Comparison of ENCODE assay signal across 9 cellular contexts in the genomic region with DNA sequence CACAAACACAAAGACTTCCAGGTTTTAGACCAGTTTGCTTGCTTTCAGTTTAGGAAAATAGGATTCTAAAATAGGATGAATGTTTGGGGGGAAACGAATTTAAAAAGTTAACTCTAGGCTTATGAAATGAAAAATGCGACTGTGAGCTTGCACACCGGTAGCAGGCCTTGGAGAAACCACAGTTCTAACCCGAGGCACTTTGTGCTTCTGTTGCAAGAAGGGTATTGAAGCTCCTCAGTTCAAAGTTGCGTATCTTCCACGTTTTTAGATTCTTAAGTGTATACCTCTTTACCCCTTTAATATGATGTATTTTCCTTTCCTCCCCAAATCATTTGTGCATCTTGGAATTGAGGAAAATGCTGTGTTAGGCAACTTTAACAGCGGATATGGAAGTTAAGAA. TPM values are rescaled to one million over a fixed set of nuclear protein-coding genes. Genes with fewer than 3 reads are reported as not detected.
A peak's percentile ranks its signal among the peaks of the same experiment; 100 is the strongest.
DNase-seq lines count a peak whose midpoint lies in the region; ATAC-seq and TF ChIP-seq lines count a peak whose summit lies in the region.
"Had no signal": no experiment of that assay in that cellular context is flagged by ENCODE, and none has a peak within 500 bp of the region (broad histone marks: within the 10 kb centered on the region; RNA-seq: fewer than 3 reads in every experiment).

No MANE protein-coding gene starts in this region.

- H3K27ac ChIP-seq in iPS-20b (ENCODE audit: low read length) (no peak overlapping the region), thoracic aorta (peak overlapping the region; percentile 7 to 51)
- H3K27ac ChIP-seq: neutrophil had no signal

- H3K4me1 ChIP-seq in iPS-20b (ENCODE audit: insufficient read depth, low read length) (peaks cover 17% of the 10 kb centered on the region), thoracic aorta (ENCODE audit: control insufficient read depth in 1 of 2, low read depth in 2 of 2) (peaks cover 21 to 67% of the 10 kb centered on the region in 2 donors)

- CTCF ChIA-PET in activated CD4-positive, alpha-beta T cell treated with anti-CD3 and anti-CD28 coated beads, Interleukin-2, amount 10 ng/mL, durations not matched to agents 7 days and 5 days (lab: Charles Lee): interaction anchor here (0.7 to 3.2 kb wide), 6 partner anchors 11 to 151 kb away, joined by 3 to 9 read pairs (median 4); no protein-coding TSS in a partner anchor
- CTCF ChIA-PET in activated CD4-positive, alpha-beta memory T cell treated with anti-CD3 and anti-CD28 coated beads for 36 hours (lab: Charles Lee): interaction anchor here (1.0 to 4.1 kb wide), 3 partner anchors 14 to 272 kb away, joined by 3 to 40 read pairs (median 4); no protein-coding TSS in a partner anchor

- peaks cover 23% of the 10 kb centered on the region for H3K36me3 ChIP-seq in iPS-20b (ENCODE audit: insufficient read depth, low read depth, low read length)
- H3K36me3 ChIP-seq in thoracic aorta: no peaks in the 10 kb centered on the region
- H3K36me3 ChIP-seq: neutrophil had no signal

- H3K27me3 ChIP-seq in iPS-20b (ENCODE audit: insufficient read depth, low read length): peaks cover 17% of the 10 kb centered on the region
- H3K27me3 ChIP-seq in thoracic aorta (replicated peaks; ENCODE audit: insufficient read depth): no peaks in the 10 kb centered on the region

- POLR2A ChIA-PET in activated CD4-positive, alpha-beta T cell treated with anti-CD3 and anti-CD28 coated beads, Interleukin-2, amount 10 ng/mL, durations not matched to agents 7 days and 5 days (lab: Charles Lee): interaction anchor here (1.5 kb wide), 1 partner anchor 126 kb away, joined by 4 read pairs; no protein-coding TSS in a partner anchor
- POLR2A ChIA-PET in activated CD4-positive, alpha-beta memory T cell treated with anti-CD3 and anti-CD28 coated beads for 36 hours (lab: Charles Lee): interaction anchor here (0.6 to 4.2 kb wide), 5 partner anchors 25 to 130 kb away, joined by 3 to 53 read pairs (median 8); no protein-coding TSS in a partner anchor

- H3K4me3 ChIP-seq in iPS-20b (ENCODE audit: low read length) (peak overlapping the region; percentile 86; the same call in 1 of the 2 replicates), thoracic aorta (peak overlapping the region; percentile 86)

- DNase-seq in activated CD4-positive, alpha-beta T cell treated with anti-CD3 and anti-CD28 coated beads, Interleukin-2, amount 10 ng/mL, durations not matched to agents 7 days and 5 days: peak; percentile 34
- DNase-seq in activated CD4-positive, alpha-beta T cell treated with anti-CD3 and anti-CD28 coated beads for 1 hour: no peak
- no peak for DNase-seq in activated CD4-positive, alpha-beta memory T cell treated with anti-CD3 and anti-CD28 coated beads for 36 hours
- DNase-seq in thoracic aorta (ENCODE audit: low spot score) (no peak), EL (no peak)
- DNase-seq in activated CD4-positive, CD25-positive, alpha-beta regulatory T cell treated with anti-CD3 and anti-CD28 coated beads, Interleukin-2, amount 50 U/mL, for 72 hours: no peak

- H3K9me3 Mint-ChIP-seq in activated CD4-positive, alpha-beta T cell treated with anti-CD3 and anti-CD28 coated beads, Interleukin-2, amount 10 ng/mL, durations not matched to agents 7 days and 5 days: no peaks in the 10 kb centered on the region
- H3K9me3 Mint-ChIP-seq in activated CD4-positive, alpha-beta memory T cell treated with anti-CD3 and anti-CD28 coated beads for 36 hours: no peaks in the 10 kb centered on the region

- intact Hi-C loops in activated CD4-positive, alpha-beta memory T cell treated with anti-CD3 and anti-CD28 coated beads for 36 hours (cut with micrococcal nuclease): loop anchor here (2.0 to 10.0 kb wide), 4 partner anchors 53 to 431 kb away; a partner anchor contains a TSS

- H3K27ac Mint-ChIP-seq in activated CD4-positive, alpha-beta T cell treated with anti-CD3 and anti-CD28 coated beads, Interleukin-2, amount 10 ng/mL, durations not matched to agents 7 days and 5 days: peak overlapping the region; percentile 88
- peak overlapping the region; percentile 87 for H3K27ac Mint-ChIP-seq in activated CD4-positive, alpha-beta memory T cell treated with anti-CD3 and anti-CD28 coated beads for 36 hours

- H3K9me3 ChIP-seq in iPS-20b (ENCODE audit: insufficient read depth, low read depth, low read length) (no peaks in the 10 kb centered on the region), thoracic aorta (no peaks in the 10 kb centered on the region)
- H3K9me3 ChIP-seq: neutrophil had no signal

- H3K4me3 Mint-ChIP-seq in activated CD4-positive, alpha-beta T cell treated with anti-CD3 and anti-CD28 coated beads, Interleukin-2, amount 10 ng/mL, durations not matched to agents 7 days and 5 days: peak overlapping the region; percentile 84
- H3K4me3 Mint-ChIP-seq in activated CD4-positive, alpha-beta memory T cell treated with anti-CD3 and anti-CD28 coated beads for 36 hours: peak overlapping the region; percentile 95

- H3K27me3 Mint-ChIP-seq in activated CD4-positive, alpha-beta T cell treated with anti-CD3 and anti-CD28 coated beads, Interleukin-2, amount 10 ng/mL, durations not matched to agents 7 days and 5 days: no peaks in the 10 kb centered on the region
- no peaks in the 10 kb centered on the region for H3K27me3 Mint-ChIP-seq in activated CD4-positive, alpha-beta memory T cell treated with anti-CD3 and anti-CD28 coated beads for 36 hours

- H3K36me3 Mint-ChIP-seq in activated CD4-positive, alpha-beta T cell treated with anti-CD3 and anti-CD28 coated beads, Interleukin-2, amount 10 ng/mL, durations not matched to agents 7 days and 5 days (ENCODE audit: low read depth): peaks cover 57% of the 10 kb centered on the region
- H3K36me3 Mint-ChIP-seq in activated CD4-positive, alpha-beta memory T cell treated with anti-CD3 and anti-CD28 coated beads for 36 hours: peaks cover 57% of the 10 kb centered on the region

- H3K4me1 Mint-ChIP-seq in activated CD4-positive, alpha-beta T cell treated with anti-CD3 and anti-CD28 coated beads, Interleukin-2, amount 10 ng/mL, durations not matched to agents 7 days and 5 days: peaks cover 72% of the 10 kb centered on the region
- H3K4me1 Mint-ChIP-seq in activated CD4-positive, alpha-beta memory T cell treated with anti-CD3 and anti-CD28 coated beads for 36 hours (ENCODE audit: low read depth): peaks cover 64% of the 10 kb centered on the region

- ATAC-seq in thoracic aorta (ENCODE audit: insufficient number of reproducible peaks, low FRiP score, low read depth) (no peak), GM18519 (IDR thresholded peaks at IDR 0.05; ENCODE audit: low FRiP score, unreplicated experiment) (no peak)

- no peak for TF ChIP-seq CTCF in thoracic aorta (IDR thresholded peaks at IDR 0.05)

- H3K9ac ChIP-seq in iPS-20b (ENCODE audit: low read depth, low read length): peak overlapping the region; percentile 77; the same call in 1 of the 2 replicates

RNA-seq across cellular contexts. Expression of a gene that starts 2.4 kb away (rescaled TPM):
- 10 to 100 TPM; 77.8 to 88.2 TPM for total RNA-seq in activated CD4-positive, alpha-beta T cell treated with anti-CD3 and anti-CD28 coated beads, Interleukin-2, amount 10 ng/mL, durations not matched to agents 7 days and 5 days
- 100 to 1,000 TPM; 114 to 117 TPM for total RNA-seq in activated CD4-positive, alpha-beta memory T cell treated with anti-CD3 and anti-CD28 coated beads for 36 hours
- total RNA-seq in thoracic aorta: 10 to 100 TPM; 27.9 to 30.9 TPM

RNA-seq across cellular contexts. Expression of a gene that starts 2.4 kb away (rescaled TPM):
- total RNA-seq in activated CD4-positive, alpha-beta T cell treated with anti-CD3 and anti-CD28 coated beads, Interleukin-2, amount 10 ng/mL, durations not matched to agents 7 days and 5 days: 10 to 100 TPM; 23.9 to 24.0 TPM
- total RNA-seq in activated CD4-positive, alpha-beta memory T cell treated with anti-CD3 and anti-CD28 coated beads for 36 hours: 10 to 100 TPM; 25.7 to 27.5 TPM
- total RNA-seq in thoracic aorta: 10 to 100 TPM; 35.2 to 37.2 TPM
